ENCODE assay signal across 2 cellular contexts in the genomic region with DNA sequence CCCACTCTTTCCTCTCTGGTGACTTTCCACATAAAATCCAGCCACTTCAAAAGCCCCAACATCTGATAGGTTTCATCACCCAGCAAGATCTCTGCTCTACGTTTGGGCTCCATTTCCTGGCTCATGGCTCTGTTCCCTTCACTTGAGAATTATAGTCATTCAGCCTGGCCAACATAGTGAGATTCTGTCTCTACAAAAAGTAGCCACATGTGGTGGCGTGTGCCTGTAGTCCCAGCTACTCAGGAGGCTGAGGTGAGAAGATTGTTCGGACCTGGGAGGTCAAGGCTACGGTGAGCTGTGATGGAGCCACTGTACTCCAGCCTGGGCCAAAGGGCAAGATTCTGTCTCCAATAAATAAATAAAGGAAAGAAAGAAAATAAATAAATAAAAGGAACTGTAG.
TF ChIP-seq lines count a peak whose summit lies in the region.

No MANE protein-coding gene starts in this region.

TF ChIP-seq in HepG2, 621 proteins besides CTCF, POLR2A, EP300 and RAD21:
- TF ChIP-seq ZNF121 (CRISPR knock-in tag; IDR thresholded peaks at IDR 0.05) (peak; percentile 52), PAF1 (CRISPR knock-in tag; IDR thresholded peaks at IDR 0.05) (no peak), ZNF460 (CRISPR knock-in tag; IDR thresholded peaks at IDR 0.05; ENCODE audit: borderline replicate concordance) (peak; percentile 67), KDM5A (IDR thresholded peaks at IDR 0.05; ENCODE audit: borderline replicate concordance, low read length) (no peak)
- TF ChIP-seq, protein P1, sequence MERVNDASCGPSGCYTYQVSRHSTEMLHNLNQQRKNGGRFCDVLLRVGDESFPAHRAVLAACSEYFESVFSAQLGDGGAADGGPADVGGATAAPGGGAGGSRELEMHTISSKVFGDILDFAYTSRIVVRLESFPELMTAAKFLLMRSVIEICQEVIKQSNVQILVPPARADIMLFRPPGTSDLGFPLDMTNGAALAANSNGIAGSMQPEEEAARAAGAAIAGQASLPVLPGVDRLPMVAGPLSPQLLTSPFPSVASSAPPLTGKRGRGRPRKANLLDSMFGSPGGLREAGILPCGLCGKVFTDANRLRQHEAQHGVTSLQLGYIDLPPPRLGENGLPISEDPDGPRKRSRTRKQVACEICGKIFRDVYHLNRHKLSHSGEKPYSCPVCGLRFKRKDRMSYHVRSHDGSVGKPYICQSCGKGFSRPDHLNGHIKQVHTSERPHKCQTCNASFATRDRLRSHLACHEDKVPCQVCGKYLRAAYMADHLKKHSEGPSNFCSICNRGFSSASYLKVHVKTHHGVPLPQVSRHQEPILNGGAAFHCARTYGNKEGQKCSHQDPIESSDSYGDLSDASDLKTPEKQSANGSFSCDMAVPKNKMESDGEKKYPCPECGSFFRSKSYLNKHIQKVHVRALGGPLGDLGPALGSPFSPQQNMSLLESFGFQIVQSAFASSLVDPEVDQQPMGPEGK (CRISPR knock-in tag; IDR thresholded peaks at IDR 0.05) = no peak

TF ChIP-seq in WTC11, 78 proteins besides CTCF, POLR2A, EP300 and RAD21:
- TF ChIP-seq ZNF121 (CRISPR knock-in tag; IDR thresholded peaks at IDR 0.05) = peak; percentile 27; the same call in 1 of the 2 replicates
- TF ChIP-seq, protein P2, sequence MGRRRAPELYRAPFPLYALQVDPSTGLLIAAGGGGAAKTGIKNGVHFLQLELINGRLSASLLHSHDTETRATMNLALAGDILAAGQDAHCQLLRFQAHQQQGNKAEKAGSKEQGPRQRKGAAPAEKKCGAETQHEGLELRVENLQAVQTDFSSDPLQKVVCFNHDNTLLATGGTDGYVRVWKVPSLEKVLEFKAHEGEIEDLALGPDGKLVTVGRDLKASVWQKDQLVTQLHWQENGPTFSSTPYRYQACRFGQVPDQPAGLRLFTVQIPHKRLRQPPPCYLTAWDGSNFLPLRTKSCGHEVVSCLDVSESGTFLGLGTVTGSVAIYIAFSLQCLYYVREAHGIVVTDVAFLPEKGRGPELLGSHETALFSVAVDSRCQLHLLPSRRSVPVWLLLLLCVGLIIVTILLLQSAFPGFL (CRISPR knock-in tag; IDR thresholded peaks at IDR 0.05; ENCODE audit: borderline replicate concordance) = no peak
- TF ChIP-seq, protein P3, sequence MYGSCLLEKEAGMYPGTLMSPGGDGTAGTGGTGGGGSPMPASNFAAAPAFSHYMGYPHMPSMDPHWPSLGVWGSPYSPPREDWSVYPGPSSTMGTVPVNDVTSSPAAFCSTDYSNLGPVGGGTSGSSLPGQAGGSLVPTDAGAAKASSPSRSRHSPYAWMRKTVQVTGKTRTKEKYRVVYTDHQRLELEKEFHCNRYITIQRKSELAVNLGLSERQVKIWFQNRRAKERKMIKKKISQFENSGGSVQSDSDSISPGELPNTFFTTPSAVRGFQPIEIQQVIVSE (CRISPR knock-in tag; IDR thresholded peaks at IDR 0.05; ENCODE audit: borderline replicate concordance) = no peak
- TF ChIP-seq, protein P4, sequence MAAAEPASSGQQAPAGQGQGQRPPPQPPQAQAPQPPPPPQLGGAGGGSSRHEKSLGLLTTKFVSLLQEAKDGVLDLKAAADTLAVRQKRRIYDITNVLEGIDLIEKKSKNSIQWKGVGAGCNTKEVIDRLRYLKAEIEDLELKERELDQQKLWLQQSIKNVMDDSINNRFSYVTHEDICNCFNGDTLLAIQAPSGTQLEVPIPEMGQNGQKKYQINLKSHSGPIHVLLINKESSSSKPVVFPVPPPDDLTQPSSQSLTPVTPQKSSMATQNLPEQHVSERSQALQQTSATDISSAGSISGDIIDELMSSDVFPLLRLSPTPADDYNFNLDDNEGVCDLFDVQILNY (CRISPR knock-in tag; IDR thresholded peaks at IDR 0.05) = no peak
- no peak for TF ChIP-seq RORB (CRISPR knock-in tag; IDR thresholded peaks at IDR 0.05)
- TF ChIP-seq, protein P5, sequence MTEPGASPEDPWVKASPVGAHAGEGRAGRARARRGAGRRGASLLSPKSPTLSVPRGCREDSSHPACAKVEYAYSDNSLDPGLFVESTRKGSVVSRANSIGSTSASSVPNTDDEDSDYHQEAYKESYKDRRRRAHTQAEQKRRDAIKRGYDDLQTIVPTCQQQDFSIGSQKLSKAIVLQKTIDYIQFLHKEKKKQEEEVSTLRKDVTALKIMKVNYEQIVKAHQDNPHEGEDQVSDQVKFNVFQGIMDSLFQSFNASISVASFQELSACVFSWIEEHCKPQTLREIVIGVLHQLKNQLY (CRISPR knock-in tag; IDR thresholded peaks at IDR 0.05) = no peak
- TF ChIP-seq ZNF317 (CRISPR knock-in tag; IDR thresholded peaks at IDR 0.05; ENCODE audit: borderline replicate concordance, low read depth) = no peak
- no peak for TF ChIP-seq SMAD3 (CRISPR knock-in tag; IDR thresholded peaks at IDR 0.05; ENCODE audit: borderline replicate concordance)
- no peak for TF ChIP-seq ZNF138 (CRISPR knock-in tag; conservative IDR thresholded peaks at IDR 0.05)
